Comparison of ENCODE assay signal across 1 cellular context in genomic region chr12:6092784-6093722, GRCh38.
TF ChIP-seq lines count a peak whose summit lies in the region.

No MANE protein-coding gene starts in this region.

TF ChIP-seq in GM23338, 12 proteins besides CTCF, POLR2A, EP300 and RAD21 (continued from another document):
- TF ChIP-seq ZNF462 (CRISPR knock-in tag; IDR thresholded peaks at IDR 0.05) (no peak), EZH2 (IDR thresholded peaks at IDR 0.05; ENCODE audit: low read depth, unreplicated experiment) (no peak), ZNF114 (CRISPR knock-in tag; IDR thresholded peaks at IDR 0.05) (no peak), STAT1 (IDR thresholded peaks at IDR 0.05; ENCODE audit: unreplicated experiment) (no peak), JUNB (IDR thresholded peaks at IDR 0.05; ENCODE audit: unreplicated experiment) (no peak), ETS1 (IDR thresholded peaks at IDR 0.05) (no peak), NANOG (IDR thresholded peaks at IDR 0.05; ENCODE audit: borderline replicate concordance) (no peak), EZH2phosphoT487 (IDR thresholded peaks at IDR 0.05; ENCODE audit: unreplicated experiment) (no peak), POLR2AphosphoS5 (IDR thresholded peaks at IDR 0.05; ENCODE audit: low read depth) (no peak)
